21 cellular contexts compared by ENCODE assay signal in the genomic region with DNA sequence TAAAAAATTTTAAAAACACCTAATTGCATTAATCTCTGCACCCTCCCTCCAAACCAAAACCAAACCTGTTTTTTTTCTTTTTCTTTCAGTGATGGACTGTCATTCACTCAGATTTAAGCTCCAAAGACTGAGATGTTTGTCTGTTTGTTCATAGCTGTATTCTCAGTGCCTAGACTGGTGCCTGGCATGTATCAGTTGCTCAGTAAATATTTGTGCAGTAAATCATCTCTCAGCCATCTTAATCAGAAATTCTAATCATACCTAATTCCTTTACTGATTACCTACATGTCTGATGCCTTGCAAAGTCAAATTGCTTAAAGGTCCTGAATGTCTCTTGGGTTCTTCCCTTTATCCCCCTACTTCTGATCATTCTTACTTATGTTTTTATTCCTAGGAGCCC.
DNase-seq lines count a peak whose midpoint lies in the region; ATAC-seq, FAIRE-seq and TF ChIP-seq lines count a peak whose summit lies in the region.
"Had no signal": no experiment of that assay in that cellular context is flagged by ENCODE, and none has a peak within 500 bp of the region (broad histone marks: within the 10 kb centered on the region; RNA-seq: fewer than 3 reads in every experiment).

No MANE protein-coding gene starts in this region.

- intact Hi-C loops in HCT116 (cut with micrococcal nuclease), result no loop called here

- TF ChIP-seq POLR2A in HCT116 (IDR thresholded peaks at IDR 0.05; ENCODE audit: borderline replicate concordance, extremely low read depth, insufficient read depth, insufficient read length), result no peak

- H2AFZ ChIP-seq in HCT116 (ENCODE audit: low read depth, low read length, poor library complexity, severe bottlenecking), result no peak overlapping the region
- H2AFZ ChIP-seq: hepatocyte had no signal

- H3K9me3 ChIP-seq in HCT116 (ENCODE audit: control insufficient read depth in 1 of 2, insufficient read depth in 1 of 2, low read depth in 1 of 2, low read length in 2 of 2), result no peaks in the 10 kb centered on the region
- H3K9me3 ChIP-seq: ascending aorta, prostate gland had no signal

- H3K27ac Mint-ChIP-seq in activated naive CD8-positive, alpha-beta T cell, result peak overlapping the region; percentile 79
- no peak overlapping the region for H3K27ac Mint-ChIP-seq in activated naive CD8-positive, alpha-beta T cell treated with anti-CD3 and anti-CD28 coated beads, Interleukin-2, amount 50 U/mL, for 24 hours
- H3K27ac Mint-ChIP-seq in stimulated activated memory B cell treated with anti-CD40 and anti-IgM and Interleukin-4, amounts not matched to agents 10 μg/mL and 1 μg/mL and 100 μg/mL, for 72 hours, result peak overlapping the region; percentile 5

- peaks cover 72% of the 10 kb centered on the region for H3K4me1 Mint-ChIP-seq in activated naive CD8-positive, alpha-beta T cell (ENCODE audit: low read depth)
- peaks cover 65% of the 10 kb centered on the region for H3K4me1 Mint-ChIP-seq in activated naive CD8-positive, alpha-beta T cell treated with anti-CD3 and anti-CD28 coated beads, Interleukin-2, amount 50 U/mL, for 24 hours
- peaks cover 53% of the 10 kb centered on the region for H3K4me1 Mint-ChIP-seq in stimulated activated memory B cell treated with anti-CD40 and anti-IgM and Interleukin-4, amounts not matched to agents 10 μg/mL and 1 μg/mL and 100 μg/mL, for 72 hours

- FAIRE-seq in bronchial epithelial cell (lab: Jason Lieb, UNC), result no peak
- FAIRE-seq: GM12892 had no signal

- H3K4me1 ChIP-seq in HCT116 (ENCODE audit: control insufficient read depth in 1 of 2, insufficient read depth in 2 of 2, low read length in 2 of 2), result peaks cover 18 to 24% of the 10 kb centered on the region in 2 experiments
- H3K4me1 ChIP-seq: prostate gland had no signal

- H3K9me2 ChIP-seq in HCT116 (ENCODE audit: insufficient read depth), result no peaks in the 10 kb centered on the region

- no peak for TF ChIP-seq RAD21 in HCT116 (IDR thresholded peaks at IDR 0.05; ENCODE audit: low read depth)

- H3K36me3 ChIP-seq in HCT116 (ENCODE audit: control insufficient read depth in 1 of 2, insufficient read depth in 2 of 2, low read length in 2 of 2), result no peaks in the 10 kb centered on the region
- no peaks in the 10 kb centered on the region for H3K36me3 ChIP-seq in bronchial epithelial cell (ENCODE audit: control insufficient read depth, insufficient read depth, low read length)
- H3K36me3 ChIP-seq: ascending aorta, prostate gland had no signal

- no peak for ATAC-seq in activated naive CD8-positive, alpha-beta T cell treated with anti-CD3 and anti-CD28 coated beads, Interleukin-2, amount 50 U/mL, for 24 hours
- ATAC-seq in HCT116 (no peak), HG02571 (IDR thresholded peaks at IDR 0.05; ENCODE audit: unreplicated experiment) (no peak)
- no peak for ATAC-seq in stimulated activated memory B cell treated with anti-CD40 and anti-IgM and Interleukin-4, amounts not matched to agents 10 μg/mL and 1 μg/mL and 100 μg/mL, for 72 hours
- ATAC-seq: left ventricle myocardium superior had no signal

- BruUV-seq in HCT116 (replicated peaks; lab: Mats Ljungman, UMichigan), result no TSS peak

- no peaks in the 10 kb centered on the region for H3K9me3 Mint-ChIP-seq in activated naive CD8-positive, alpha-beta T cell (ENCODE audit: low read depth)
- H3K9me3 Mint-ChIP-seq in activated naive CD8-positive, alpha-beta T cell treated with anti-CD3 and anti-CD28 coated beads, Interleukin-2, amount 50 U/mL, for 24 hours, result no peaks in the 10 kb centered on the region
- no peaks in the 10 kb centered on the region for H3K9me3 Mint-ChIP-seq in stimulated activated memory B cell treated with anti-CD40 and anti-IgM and Interleukin-4, amounts not matched to agents 10 μg/mL and 1 μg/mL and 100 μg/mL, for 72 hours

- H3K4me3 Mint-ChIP-seq in activated naive CD8-positive, alpha-beta T cell, result no peak overlapping the region
- H3K4me3 Mint-ChIP-seq in activated naive CD8-positive, alpha-beta T cell treated with anti-CD3 and anti-CD28 coated beads, Interleukin-2, amount 50 U/mL, for 24 hours, result no peak overlapping the region
- no peak overlapping the region for H3K4me3 Mint-ChIP-seq in stimulated activated memory B cell treated with anti-CD40 and anti-IgM and Interleukin-4, amounts not matched to agents 10 μg/mL and 1 μg/mL and 100 μg/mL, for 72 hours

- H3K27ac ChIP-seq in HCT116 (ENCODE audit: low read depth, low read length) (no peak overlapping the region), RWPE1 (no peak overlapping the region)
- H3K27ac ChIP-seq: ascending aorta, hepatocyte, prostate gland had no signal

- POLR2A ChIA-PET in HCT116 (lab: Charles Lee), result no interaction called here
- POLR2A ChIA-PET in RWPE1 (lab: Yijun Ruan, JAX; ENCODE audit: low non-redundant PET), result no interaction called here

- RAD21 ChIA-PET in HCT116 (lab: Charles Lee; ENCODE audit: low non-redundant PET in 1 of 2, low total read pairs in 2 of 2, uncharacterized antibody in 2 of 2, unreplicated experiment in 2 of 2), result no interaction called here

- CTCF ChIA-PET in HCT116 (lab: Charles Lee) (interaction anchor here (0.6 to 0.7 kb wide), 2 partner anchors 8 to 184 kb away, joined by 3 read pairs; no protein-coding TSS in a partner anchor), RWPE1 (lab: Yijun Ruan, JAX) (interaction anchor here (0.6 kb wide), 1 partner anchor 186 kb away, joined by 5 read pairs; no protein-coding TSS in a partner anchor)

- H3K36me3 Mint-ChIP-seq in activated naive CD8-positive, alpha-beta T cell, result no peaks in the 10 kb centered on the region
- H3K36me3 Mint-ChIP-seq in activated naive CD8-positive, alpha-beta T cell treated with anti-CD3 and anti-CD28 coated beads, Interleukin-2, amount 50 U/mL, for 24 hours (ENCODE audit: low read depth), result peaks cover 1% of the 10 kb centered on the region
- H3K36me3 Mint-ChIP-seq in stimulated activated memory B cell treated with anti-CD40 and anti-IgM and Interleukin-4, amounts not matched to agents 10 μg/mL and 1 μg/mL and 100 μg/mL, for 72 hours, result no peaks in the 10 kb centered on the region

- TF ChIP-seq CTCF in HCT116 (IDR thresholded peaks at IDR 0.05 in 2 of 3, conservative IDR thresholded peaks at IDR 0.05 in 1 of 3; ENCODE audit: borderline replicate concordance in 1 of 3, insufficient read depth in 1 of 3, low read depth in 2 of 3, low read length in 2 of 3) (no peak), bronchial epithelial cell (IDR thresholded peaks at IDR 0.05; ENCODE audit: insufficient read depth, low read length, severe bottlenecking) (no peak), RWPE1 (conservative IDR thresholded peaks at IDR 0.05; ENCODE audit: low read depth) (no peak)

- H3K4me3 ChIP-seq in HCT116 (replicated peaks in 1 of 2; ENCODE audit: low read depth in 1 of 2, low read length in 2 of 2), result no peak overlapping the region
- H3K4me3 ChIP-seq in bronchial epithelial cell (ENCODE audit: low read depth, low read length), result no peak overlapping the region
- H3K4me3 ChIP-seq: ascending aorta, hepatocyte, prostate gland had no signal

- H4K20me1 ChIP-seq in HCT116 (ENCODE audit: insufficient read depth), result peaks cover 9% of the 10 kb centered on the region; the same call in 1 of the 2 replicates

- H3K79me2 ChIP-seq in HCT116 (ENCODE audit: insufficient read depth, low read length), result peaks cover 38% of the 10 kb centered on the region

- H3K4me2 ChIP-seq in HCT116 (ENCODE audit: low read length), result peak overlapping the region; percentile 2; the same call in 1 of the 2 replicates
- H3K4me2 ChIP-seq: hepatocyte had no signal

- no peak overlapping the region for H3K9ac ChIP-seq in HCT116 (ENCODE audit: low read length)

- no peaks in the 10 kb centered on the region for H3K27me3 Mint-ChIP-seq in activated naive CD8-positive, alpha-beta T cell
- H3K27me3 Mint-ChIP-seq in activated naive CD8-positive, alpha-beta T cell treated with anti-CD3 and anti-CD28 coated beads, Interleukin-2, amount 50 U/mL, for 24 hours, result no peaks in the 10 kb centered on the region
- H3K27me3 Mint-ChIP-seq in stimulated activated memory B cell treated with anti-CD40 and anti-IgM and Interleukin-4, amounts not matched to agents 10 μg/mL and 1 μg/mL and 100 μg/mL, for 72 hours, result no peaks in the 10 kb centered on the region

- H3K27me3 ChIP-seq in HCT116 (ENCODE audit: insufficient read depth, low read length), result no peaks in the 10 kb centered on the region
- H3K27me3 ChIP-seq in bronchial epithelial cell (ENCODE audit: control insufficient read depth, insufficient read depth, low read length), result no peaks in the 10 kb centered on the region
- H3K27me3 ChIP-seq: ascending aorta, hepatocyte had no signal

- no peak for DNase-seq in activated naive CD8-positive, alpha-beta T cell treated with anti-CD3 and anti-CD28 coated beads, Interleukin-2, amount 50 U/mL, for 24 hours
- DNase-seq in HCT116 (ENCODE audit: low read depth, low spot score) (no peak), bronchial epithelial cell (ENCODE audit: low read depth) (peak; percentile 51), RPMI8226 (no peak), RWPE1 (ENCODE audit: low spot score) (no peak)
- DNase-seq: activated CD4-positive, alpha-beta T cell treated with anti-CD3 and anti-CD28 coated beads, Interleukin-2, amount 50 U/mL, for 1 hour; activated CD8-positive, alpha-beta memory T cell treated with anti-CD3 and anti-CD28 coated beads, Interleukin-2, amount 50 U/mL, for 4 hours; DMS79; Kasumi-1; left ventricle myocardium superior; NCI-H1694; NCI-H2171 treated with DMSO at 0.1 percent for 48 hours; NCI-H526; Right ventricle myocardium superior had no signal

TF ChIP-seq in HCT116, 20 proteins besides CTCF, POLR2A, EP300 and RAD21:
- TF ChIP-seq POLR2AphosphoS5 (IDR thresholded peaks at IDR 0.05; ENCODE audit: low read depth, low read length) (no peak), JUND (IDR thresholded peaks at IDR 0.05) (no peak), ELF1 (IDR thresholded peaks at IDR 0.05; ENCODE audit: borderline replicate concordance, low read depth) (no peak), FOSL1 (IDR thresholded peaks at IDR 0.05; ENCODE audit: low read depth) (no peak), SIN3A (IDR thresholded peaks at IDR 0.05; ENCODE audit: low read depth) (no peak), ZFX (IDR thresholded peaks at IDR 0.05) (no peak), CBX3 (IDR thresholded peaks at IDR 0.05; ENCODE audit: low read depth) (no peak), YY1 (IDR thresholded peaks at IDR 0.05; ENCODE audit: extremely low read depth, insufficient replicate concordance, low read depth, low read length) (no peak), SP1 (IDR thresholded peaks at IDR 0.05; ENCODE audit: low read depth) (no peak), EZH2phosphoT487 (IDR thresholded peaks at IDR 0.05; ENCODE audit: borderline replicate concordance) (no peak), ZNF274 (IDR thresholded peaks at IDR 0.05; ENCODE audit: low read depth, low read length) (no peak), SRF (IDR thresholded peaks at IDR 0.05; ENCODE audit: low read depth) (no peak)
- TF ChIP-seq, protein P1, sequence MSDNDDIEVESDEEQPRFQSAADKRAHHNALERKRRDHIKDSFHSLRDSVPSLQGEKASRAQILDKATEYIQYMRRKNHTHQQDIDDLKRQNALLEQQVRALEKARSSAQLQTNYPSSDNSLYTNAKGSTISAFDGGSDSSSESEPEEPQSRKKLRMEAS (IDR thresholded peaks at IDR 0.05), result no peak
